ENCODE assay signal across 21 cellular contexts in the genomic region with DNA sequence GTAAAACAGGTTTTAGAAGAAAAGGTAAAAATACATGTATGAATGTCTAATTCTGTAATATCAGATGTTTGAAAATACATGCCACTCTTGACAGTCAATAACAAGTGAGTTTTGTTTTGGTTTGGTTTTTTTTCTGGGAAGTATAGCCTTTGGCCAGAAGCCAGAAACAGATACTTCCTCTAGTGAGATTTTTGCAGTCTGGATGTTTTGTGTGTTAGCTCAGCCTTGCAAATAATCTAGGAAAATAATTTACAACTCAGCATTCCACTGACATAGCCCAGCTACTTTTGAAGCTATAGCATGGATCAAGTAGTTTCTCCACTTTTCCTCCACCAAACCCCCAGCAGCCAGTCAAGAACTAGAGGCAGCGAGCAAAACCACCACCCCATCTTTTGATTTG. TPM values are rescaled to one million over a fixed set of nuclear protein-coding genes. Genes with fewer than 3 reads are reported as not detected.
DNase-seq lines count a peak whose midpoint lies in the region; ATAC-seq and TF ChIP-seq lines count a peak whose summit lies in the region.
"Had no signal": no experiment of that assay in that cellular context is flagged by ENCODE, and none has a peak within 500 bp of the region (broad histone marks: within the 10 kb centered on the region; RNA-seq: fewer than 3 reads in every experiment).

No MANE protein-coding gene starts in this region.

- H3K36me3 ChIP-seq in CD4-positive, CD25-positive, alpha-beta regulatory T cell (ENCODE audit: control insufficient read depth, insufficient read depth, low read length), result no peaks in the 10 kb centered on the region
- H3K36me3 ChIP-seq in H7 (replicated peaks; ENCODE audit: control insufficient read depth, insufficient read depth, low read length) (no peaks in the 10 kb centered on the region), ascending aorta (no peaks in the 10 kb centered on the region)
- H3K36me3 ChIP-seq: ovary, upper lobe of left lung had no signal

- H3K9me3 Mint-ChIP-seq in CD4-positive, CD25-positive, alpha-beta regulatory T cell, result no peaks in the 10 kb centered on the region
- H3K9me3 Mint-ChIP-seq: activated CD8-positive, alpha-beta T cell treated with anti-CD3 and anti-CD28 coated beads for 36 hours; stimulated activated memory B cell treated with anti-CD40 and anti-IgM and Interleukin-4, amounts not matched to agents 10 μg/mL and 1 μg/mL and 100 μg/mL, for 72 hours had no signal

- H3K4me1 ChIP-seq in CD4-positive, CD25-positive, alpha-beta regulatory T cell (ENCODE audit: control insufficient read depth, insufficient read depth, low read length, poor library complexity, severe bottlenecking), result peaks cover 7% of the 10 kb centered on the region
- H3K4me1 ChIP-seq in ascending aorta, result no peaks in the 10 kb centered on the region

- H3K27ac Mint-ChIP-seq in CD4-positive, CD25-positive, alpha-beta regulatory T cell, result peak overlapping the region in 2 of 3 donors; percentile 37 to 45
- H3K27ac Mint-ChIP-seq: activated CD8-positive, alpha-beta T cell treated with anti-CD3 and anti-CD28 coated beads for 36 hours; B cell; stimulated activated memory B cell treated with anti-CD40 and anti-IgM and Interleukin-4, amounts not matched to agents 10 μg/mL and 1 μg/mL and 100 μg/mL, for 72 hours had no signal

- peaks cover 14% of the 10 kb centered on the region for H3K27me3 Mint-ChIP-seq in CD4-positive, CD25-positive, alpha-beta regulatory T cell
- H3K27me3 Mint-ChIP-seq: activated CD8-positive, alpha-beta T cell treated with anti-CD3 and anti-CD28 coated beads for 36 hours; stimulated activated memory B cell treated with anti-CD40 and anti-IgM and Interleukin-4, amounts not matched to agents 10 μg/mL and 1 μg/mL and 100 μg/mL, for 72 hours had no signal

- no peaks in the 10 kb centered on the region for H3K27me3 ChIP-seq in CD4-positive, CD25-positive, alpha-beta regulatory T cell (ENCODE audit: control insufficient read depth, insufficient read depth, low read length)
- no peaks in the 10 kb centered on the region for H3K27me3 ChIP-seq in H7 (ENCODE audit: control insufficient read depth, insufficient read depth, low read length)
- no peaks in the 10 kb centered on the region for H3K27me3 ChIP-seq in ascending aorta
- H3K27me3 ChIP-seq: dorsolateral prefrontal cortex, ovary, upper lobe of left lung had no signal

- H3K36me3 Mint-ChIP-seq in CD4-positive, CD25-positive, alpha-beta regulatory T cell, result no peaks in the 10 kb centered on the region
- H3K36me3 Mint-ChIP-seq: stimulated activated memory B cell treated with anti-CD40 and anti-IgM and Interleukin-4, amounts not matched to agents 10 μg/mL and 1 μg/mL and 100 μg/mL, for 72 hours had no signal

- ATAC-seq in CD4-positive, CD25-positive, alpha-beta regulatory T cell (ENCODE audit: low read depth in 2 of 2), result no peak
- ATAC-seq: activated CD8-positive, alpha-beta T cell treated with anti-CD3 and anti-CD28 coated beads for 36 hours; stimulated activated memory B cell treated with anti-CD40 and anti-IgM and Interleukin-4, amounts not matched to agents 10 μg/mL and 1 μg/mL and 100 μg/mL, for 72 hours had no signal

- TF ChIP-seq CTCF in ascending aorta (IDR thresholded peaks at IDR 0.05), result no peak

- no peak overlapping the region for H3K4me3 ChIP-seq in CD4-positive, CD25-positive, alpha-beta regulatory T cell (ENCODE audit: low read depth, low read length)
- H3K4me3 ChIP-seq in H7 (ENCODE audit: insufficient read depth, low read depth, low read length) (no peak overlapping the region), ascending aorta (no peak overlapping the region)
- H3K4me3 ChIP-seq: dorsolateral prefrontal cortex, ovary, upper lobe of left lung had no signal

- H3K27ac ChIP-seq in CD4-positive, CD25-positive, alpha-beta regulatory T cell (ENCODE audit: insufficient read depth, low read length, poor library complexity, severe bottlenecking), result no peak overlapping the region
- H3K27ac ChIP-seq in ascending aorta, result no peak overlapping the region
- H3K27ac ChIP-seq: dorsolateral prefrontal cortex, ovary, upper lobe of left lung had no signal

- H3K4me3 Mint-ChIP-seq in CD4-positive, CD25-positive, alpha-beta regulatory T cell, result no peak overlapping the region
- H3K4me3 Mint-ChIP-seq: activated CD8-positive, alpha-beta T cell treated with anti-CD3 and anti-CD28 coated beads for 36 hours; B cell; stimulated activated memory B cell treated with anti-CD40 and anti-IgM and Interleukin-4, amounts not matched to agents 10 μg/mL and 1 μg/mL and 100 μg/mL, for 72 hours had no signal

- DNase-seq in CD4-positive, CD25-positive, alpha-beta regulatory T cell, result no peak
- DNase-seq in MV-4-11 (lab: John Stamatoyannopoulos, UW) (peak; percentile 4), dermis blood vessel endothelial cell (peak; percentile 68), lung microvascular endothelial cell (ENCODE audit: low read depth in 2 of 2) (peak; percentile 67 to 84), HCEC 1CT (no peak), NCI-H69 (lab: John Stamatoyannopoulos, UW) (no peak), H7 (no peak), ascending aorta (ENCODE audit: low spot score in 2 of 2) (no peak)
- DNase-seq: activated CD8-positive, alpha-beta T cell treated with anti-CD3 and anti-CD28 coated beads for 36 hours; amygdala; DMS53; dorsolateral prefrontal cortex; foreskin melanocyte; midbrain; NCI-H1105 treated with DMSO at 0.1 percent for 48 hours; NCI-H2227 treated with DMSO at 0.1 percent for 48 hours; ovary; small intestine; upper lobe of left lung had no signal

- intact Hi-C loops in ascending aorta (cut with DNase I), result no loop called here

- no peaks in the 10 kb centered on the region for H3K9me3 ChIP-seq in CD4-positive, CD25-positive, alpha-beta regulatory T cell (ENCODE audit: control insufficient read depth in 2 of 2, low read length in 2 of 2)
- H3K9me3 ChIP-seq in ascending aorta, result no peaks in the 10 kb centered on the region
- H3K9me3 ChIP-seq: ovary, upper lobe of left lung had no signal

- peaks cover 5 to 43% (median 12%) of the 10 kb centered on the region in 4 donors for H3K4me1 Mint-ChIP-seq in CD4-positive, CD25-positive, alpha-beta regulatory T cell
- H3K4me1 Mint-ChIP-seq: B cell; stimulated activated memory B cell treated with anti-CD40 and anti-IgM and Interleukin-4, amounts not matched to agents 10 μg/mL and 1 μg/mL and 100 μg/mL, for 72 hours had no signal

RNA-seq across cellular contexts. Expression of a gene that starts 56.7 kb away (rescaled TPM):
- 0.76 TPM for total RNA-seq in CD4-positive, CD25-positive, alpha-beta regulatory T cell
- 1 to 10 TPM in 3 of 4 donors, under 1 TPM in 1; 0.37 to 3.3 (median 1.7) TPM for polyA plus RNA-seq in CD4-positive, CD25-positive, alpha-beta regulatory T cell
- total RNA-seq in dermis blood vessel endothelial cell, result 4.1 and 8.4 TPM in 2 replicates
- 3.3 and 5.6 TPM in 2 replicates for total RNA-seq in lung microvascular endothelial cell
- total RNA-seq in H7 (2014; rRNA removed; shearing (Covaris generic)), result 5.2 and 11.6 TPM in 2 replicates
- total RNA-seq in ascending aorta, result 6.5 TPM

Comparison
In these comparisons a context has a peak if more than half of its experiments do, and no peak if none do; other contexts are left out.
1. DNase-seq: peak in MV-4-11 (single experiment), dermis blood vessel endothelial cell (single experiment) and lung microvascular endothelial cell (2 of 2); none in CD4-positive, CD25-positive, alpha-beta regulatory T cell (0 of 3), HCEC 1CT (single experiment), NCI-H69 (single experiment), H7 (single experiment) and ascending aorta (0 of 2).